Comparison of ENCODE assay signal across 8 cellular contexts in the genomic region with DNA sequence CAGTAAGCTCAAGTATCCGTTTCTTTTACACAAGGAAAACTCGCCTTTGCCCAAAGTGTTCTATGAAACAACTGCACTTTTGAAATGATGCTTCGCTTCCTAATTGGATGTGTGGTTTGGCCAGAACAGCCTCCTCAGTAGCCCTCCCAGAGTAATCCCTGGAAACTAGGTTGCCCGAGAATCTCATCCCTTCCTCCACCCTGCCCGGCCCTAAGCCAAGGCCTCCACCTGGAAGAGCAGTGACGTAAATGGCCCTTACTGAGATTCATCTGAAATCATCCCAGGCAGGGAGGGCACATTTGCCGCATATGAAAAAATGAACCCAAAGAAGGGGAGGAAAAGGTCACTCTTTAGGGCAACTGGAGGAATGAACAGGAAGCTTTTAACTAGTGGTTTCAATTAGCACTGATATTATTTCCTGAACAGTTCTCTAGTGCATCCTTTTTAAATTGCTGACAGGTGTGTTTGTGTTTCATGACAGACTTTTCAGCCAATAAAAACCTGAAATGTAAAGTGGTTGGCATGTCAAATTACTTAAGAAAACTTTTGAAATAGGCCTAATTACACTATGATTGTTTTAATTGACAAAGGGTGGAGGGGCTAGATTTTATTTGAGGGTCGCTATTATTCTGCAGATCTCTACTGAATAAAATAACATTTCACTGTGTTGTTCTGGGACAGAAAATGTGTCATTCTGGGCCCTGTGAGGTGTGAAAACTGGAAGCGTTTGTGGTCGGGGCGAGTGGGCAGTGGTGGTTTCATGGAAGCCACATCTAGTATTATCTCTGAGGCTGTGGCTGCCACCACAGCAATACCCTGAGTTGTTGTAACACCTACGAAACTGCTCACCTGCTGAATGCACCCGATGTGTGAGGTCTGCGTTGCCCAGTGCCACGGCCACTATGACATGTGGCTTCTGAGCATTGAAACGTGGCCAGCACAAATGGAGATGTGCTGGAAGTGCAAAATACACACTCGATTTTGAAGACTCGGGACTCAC.
DNase-seq lines count a peak whose midpoint lies in the region; ATAC-seq and TF ChIP-seq lines count a peak whose summit lies in the region.

No MANE protein-coding gene starts in this region.

- H3K4me3 ChIP-seq in OCI-LY7 (ENCODE audit: low read depth, low read length, poor library complexity, severe bottlenecking) (no peak overlapping the region), sigmoid colon (no peak overlapping the region)

- WGBS in sigmoid colon, 2 donors: 67 to 80% methylated on average over 18 of the region's 18 CpGs

- H3K4me2 ChIP-seq in OCI-LY7 (ENCODE audit: low read length): no peak overlapping the region

- H3K9me3 ChIP-seq in OCI-LY7 (ENCODE audit: low read length) (no peaks in the 10 kb centered on the region), sigmoid colon (no peaks in the 10 kb centered on the region)

- TF ChIP-seq EP300 in sigmoid colon (IDR thresholded peaks at IDR 0.05): no peak

- no peaks in the 10 kb centered on the region for H3K27me3 ChIP-seq in sigmoid colon

- POLR2A ChIA-PET in OCI-LY7 (lab: Charles Lee): no interaction called here

- no peaks in the 10 kb centered on the region for H3K79me2 ChIP-seq in OCI-LY7 (ENCODE audit: insufficient read depth, low read depth, low read length)

- H3K9me2 ChIP-seq in OCI-LY7 (ENCODE audit: insufficient read depth, low read length): no peaks in the 10 kb centered on the region

- ATAC-seq in GM19023 (IDR thresholded peaks at IDR 0.05; ENCODE audit: unreplicated experiment): peak; percentile 87
- ATAC-seq in HG02938 (IDR thresholded peaks at IDR 0.05; ENCODE audit: unreplicated experiment): peak; percentile 72

- no peaks in the 10 kb centered on the region for H4K20me1 ChIP-seq in OCI-LY7 (ENCODE audit: insufficient read depth, low read length)

- no peak for TF ChIP-seq POLR2A in sigmoid colon (IDR thresholded peaks at IDR 0.05)

- BruUV-seq in OCI-LY7 (replicated peaks; lab: Mats Ljungman, UMichigan): no TSS peak

- no peak for TF ChIP-seq CTCF in OCI-LY7 (conservative IDR thresholded peaks at IDR 0.05; ENCODE audit: low read length)
- TF ChIP-seq CTCF in sigmoid colon (IDR thresholded peaks at IDR 0.05): no peak

- intact Hi-C loops in OCI-LY7 (cut with micrococcal nuclease; ENCODE audit: unreplicated experiment): no loop called here
- intact Hi-C loops in cardiac septum (cut with DNase I): no loop called here
- intact Hi-C loops in sigmoid colon (cut with DNase I): no loop called here

- no peaks in the 10 kb centered on the region for H3K4me1 ChIP-seq in OCI-LY7 (ENCODE audit: insufficient read depth, low read length, poor library complexity, severe bottlenecking)
- H3K4me1 ChIP-seq in sigmoid colon: no peaks in the 10 kb centered on the region

- CTCF ChIA-PET in OCI-LY7 (lab: Charles Lee; ENCODE audit: unreplicated experiment): no interaction called here

- H3K36me3 ChIP-seq in OCI-LY7 (ENCODE audit: insufficient read depth, low read length) (no peaks in the 10 kb centered on the region), sigmoid colon (no peaks in the 10 kb centered on the region)

- H3K27ac ChIP-seq in OCI-LY7 (ENCODE audit: low read depth, low read length, poor library complexity, severe bottlenecking): no peak overlapping the region
- H3K27ac ChIP-seq in sigmoid colon: no peak overlapping the region

- no peak overlapping the region for H2AFZ ChIP-seq in OCI-LY7 (ENCODE audit: low read length)

- DNase-seq in activated CD8-positive, alpha-beta memory T cell treated with anti-CD3 and anti-CD28 coated beads, Interleukin-2, amount 50 U/mL, for 24 hours (ENCODE audit: extremely low read depth): peak; percentile 34
- peak; percentile 66 to 67 for DNase-seq in stimulated activated CD4-positive, alpha-beta T cell treated with anti-CD3 and anti-CD28 coated beads, Interleukin-2, amount 100 ng/mL, for 48 hours
- DNase-seq in NCI-H526 (lab: John Stamatoyannopoulos, UW) (no peak), OCI-LY7 (ENCODE audit: low spot score) (no peak), cardiac septum (ENCODE audit: low spot score) (no peak), sigmoid colon (no peak)

Comparison
In these comparisons a context has a peak if more than half of its experiments do, and no peak if none do; other contexts are left out.
1. DNase-seq: peak in activated CD8-positive, alpha-beta memory T cell treated with anti-CD3 and anti-CD28 coated beads, Interleukin-2, amount 50 U/mL, for 24 hours (single experiment) and stimulated activated CD4-positive, alpha-beta T cell treated with anti-CD3 and anti-CD28 coated beads, Interleukin-2, amount 100 ng/mL, for 48 hours (2 of 2); none in NCI-H526 (0 of 2), OCI-LY7 (single experiment), cardiac septum (single experiment) and sigmoid colon (single experiment).